8 cellular contexts compared by ENCODE assay signal in the genomic region with DNA sequence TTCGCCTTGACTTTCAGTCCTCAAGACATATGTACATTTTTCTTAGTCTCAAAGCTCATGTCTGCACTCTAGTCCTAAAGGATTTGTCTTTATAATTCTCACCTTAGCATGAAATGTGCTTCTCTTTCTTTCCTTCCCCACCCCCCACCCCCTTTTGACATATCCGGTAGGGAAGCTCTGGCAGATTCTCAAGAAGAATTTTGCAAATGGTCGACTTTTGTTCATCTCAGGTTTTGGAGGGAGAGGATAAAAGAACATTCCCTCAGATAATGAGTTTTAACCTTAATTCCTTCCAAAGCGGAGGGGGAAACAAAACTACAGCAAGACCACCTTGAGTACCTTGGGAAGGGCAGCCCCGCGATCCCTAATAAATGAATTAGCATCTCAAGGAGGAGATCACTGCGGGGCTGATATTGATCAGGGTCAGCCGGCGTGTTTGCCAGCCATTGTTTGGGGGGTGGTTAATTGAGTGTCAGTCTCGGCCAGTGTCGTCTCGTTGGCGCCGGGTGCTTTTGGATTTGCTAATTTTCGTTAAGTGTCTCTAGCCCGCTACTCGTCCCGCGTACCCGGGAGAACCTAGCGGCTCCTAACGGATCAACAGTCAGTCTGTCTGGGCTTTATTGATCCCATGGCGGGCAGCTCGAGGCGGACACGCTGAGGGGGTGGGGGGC. TPM values are rescaled to one million over a fixed set of nuclear protein-coding genes. Genes with fewer than 3 reads are reported as not detected.
DNase-seq lines count a peak whose midpoint lies in the region; ATAC-seq lines count a peak whose summit lies in the region.

No MANE protein-coding gene starts in this region.

- H3K36me3 ChIP-seq in MG63, result peaks cover 2% of the 10 kb centered on the region

- DNase-seq in ELF-1 (ENCODE audit: low read depth, low spot score) (peak; percentile 91), MG63 (no peak), astrocyte of the hippocampus (ENCODE audit: low read depth, low spot score) (peak; percentile 53), iPS-NIHi7 (ENCODE audit: extremely low spot score) (peak; percentile 39)
- DNase-seq in stimulated activated CD8-positive, alpha-beta memory T cell treated with anti-CD3 and anti-CD28 coated beads, Interleukin-12 subunit alpha, Interleukin-12 subunit beta, amount 100 ng/mL, for 4 hours (ENCODE audit: low read depth), result peak; percentile 1

- ATAC-seq in GM18867 (IDR thresholded peaks at IDR 0.05; ENCODE audit: unreplicated experiment) (no peak), HG03095 (IDR thresholded peaks at IDR 0.05; ENCODE audit: unreplicated experiment) (no peak), GM18861 (IDR thresholded peaks at IDR 0.05; ENCODE audit: unreplicated experiment) (no peak)

- H3K9me3 ChIP-seq in MG63, result no peaks in the 10 kb centered on the region

- H3K4me3 ChIP-seq in MG63, result peak overlapping the region; percentile 50

- H3K27me3 ChIP-seq in MG63, result peaks cover 6% of the 10 kb centered on the region

RNA-seq across cellular contexts. Expression of a gene that starts 0.9 kb away (rescaled TPM):
- 38.3 and 60.4 TPM in 2 replicates for total RNA-seq in MG63 (2014; rRNA removed; shearing (Covaris generic); ENCODE audit: low replicate concordance)
